ENCODE assay signal across 8 cellular contexts in the genomic region with DNA sequence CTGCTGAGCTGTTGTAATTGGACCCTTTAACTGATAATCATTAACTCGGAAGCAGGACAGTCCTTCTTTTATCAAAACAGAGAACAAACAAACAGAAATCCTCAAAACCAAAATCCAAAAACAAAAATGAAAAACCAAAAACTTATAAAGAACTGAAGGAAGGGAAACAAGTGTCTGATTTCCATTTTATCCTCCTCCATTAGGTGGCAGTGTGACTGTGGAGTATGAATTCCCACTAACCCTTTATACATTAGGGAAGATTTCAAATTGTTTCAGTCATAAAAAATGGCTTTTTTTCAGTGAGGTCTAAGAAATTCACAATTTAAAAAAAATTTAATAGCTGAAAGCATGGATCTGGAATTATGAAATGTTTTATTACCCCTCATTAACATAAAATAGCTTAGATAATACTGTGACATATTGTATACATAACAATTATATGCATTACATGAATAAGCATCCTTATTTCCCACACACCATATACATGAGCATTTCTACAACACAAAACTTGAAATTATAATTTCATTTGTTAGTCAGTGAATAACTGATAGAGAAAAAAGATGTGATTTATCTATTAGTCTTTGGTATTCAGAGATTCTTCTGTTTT.
A peak's percentile ranks its signal among the peaks of the same experiment; 100 is the strongest.
DNase-seq lines count a peak whose midpoint lies in the region; ATAC-seq, FAIRE-seq and TF ChIP-seq lines count a peak whose summit lies in the region.

No MANE protein-coding gene starts in this region.

- peak; percentile 96 for FAIRE-seq in islet of Langerhans (lab: Jason Lieb, UNC)

- ATAC-seq in left cardiac atrium (no peak), HG03520 (IDR thresholded peaks at IDR 0.05; ENCODE audit: unreplicated experiment) (peak; percentile 78), SK-N-SH treated with all-trans-retinoic acid at 6 μM for 48 hours (peak; percentile 78; the same call in 2 of the 3 replicates), left ventricle myocardium superior (no peak)

- H3K27ac ChIP-seq in left ventricle myocardium inferior (replicated peaks): no peak overlapping the region

- H3K27me3 ChIP-seq in left ventricle myocardium inferior (ENCODE audit: low read depth): no peaks in the 10 kb centered on the region

- no peak for DNase-seq in left ventricle myocardium inferior
- DNase-seq in left cardiac atrium: no peak
- no peak for DNase-seq in NCI-H446 treated with DMSO at 0.1 percent for 48 hours (lab: John Stamatoyannopoulos, UW)
- no peak for DNase-seq in stimulated activated CD4-positive, alpha-beta T cell treated with anti-CD3 and anti-CD28 coated beads, Interleukin-4, amount 100 ng/mL, for 4 hours
- DNase-seq in left ventricle myocardium superior: no peak

- intact Hi-C loops in left ventricle myocardium inferior (cut with micrococcal nuclease): no loop called here
- intact Hi-C loops in left cardiac atrium (cut with DNase I): loop anchor here in 1 of 2 donors (10.0 kb wide), 1 partner anchor 1020 kb away; no protein-coding TSS in a partner anchor
- intact Hi-C loops in left ventricle myocardium superior (cut with micrococcal nuclease): no loop called here

- no peaks in the 10 kb centered on the region for H3K9me3 ChIP-seq in left ventricle myocardium inferior (replicated peaks)

- peak; percentile 62 for TF ChIP-seq CTCF in left ventricle myocardium inferior (IDR thresholded peaks at IDR 0.05; ENCODE audit: borderline replicate concordance)

- no peaks in the 10 kb centered on the region for H3K4me1 ChIP-seq in left ventricle myocardium inferior

- no peaks in the 10 kb centered on the region for H3K36me3 ChIP-seq in left ventricle myocardium inferior

- no peak overlapping the region for H3K4me3 ChIP-seq in left ventricle myocardium inferior

TF ChIP-seq in SK-N-SH treated with all-trans-retinoic acid at 6 μM for 48 hours, 23 proteins besides CTCF, POLR2A, EP300 and RAD21:
- TF ChIP-seq SNAI2 (CRISPR knock-in tag; IDR thresholded peaks at IDR 0.05): no peak
- no peak for TF ChIP-seq CSRNP3 (CRISPR knock-in tag; IDR thresholded peaks at IDR 0.05)
- TF ChIP-seq ZNF70 (CRISPR knock-in tag; IDR thresholded peaks at IDR 0.05): no peak
- TF ChIP-seq RARB (CRISPR knock-in tag; IDR thresholded peaks at IDR 0.05): no peak
- TF ChIP-seq TOX (CRISPR knock-in tag; IDR thresholded peaks at IDR 0.05; ENCODE audit: borderline replicate concordance): no peak
- TF ChIP-seq ZNF565 (CRISPR knock-in tag; conservative IDR thresholded peaks at IDR 0.05; ENCODE audit: low read depth): no peak
- no peak for TF ChIP-seq CSDC2 (CRISPR knock-in tag; IDR thresholded peaks at IDR 0.05)
- no peak for TF ChIP-seq TCF4 (CRISPR knock-in tag; IDR thresholded peaks at IDR 0.05; ENCODE audit: borderline replicate concordance)
- no peak for TF ChIP-seq ZC3H10 (CRISPR knock-in tag; IDR thresholded peaks at IDR 0.05)
- TF ChIP-seq, protein P1, sequence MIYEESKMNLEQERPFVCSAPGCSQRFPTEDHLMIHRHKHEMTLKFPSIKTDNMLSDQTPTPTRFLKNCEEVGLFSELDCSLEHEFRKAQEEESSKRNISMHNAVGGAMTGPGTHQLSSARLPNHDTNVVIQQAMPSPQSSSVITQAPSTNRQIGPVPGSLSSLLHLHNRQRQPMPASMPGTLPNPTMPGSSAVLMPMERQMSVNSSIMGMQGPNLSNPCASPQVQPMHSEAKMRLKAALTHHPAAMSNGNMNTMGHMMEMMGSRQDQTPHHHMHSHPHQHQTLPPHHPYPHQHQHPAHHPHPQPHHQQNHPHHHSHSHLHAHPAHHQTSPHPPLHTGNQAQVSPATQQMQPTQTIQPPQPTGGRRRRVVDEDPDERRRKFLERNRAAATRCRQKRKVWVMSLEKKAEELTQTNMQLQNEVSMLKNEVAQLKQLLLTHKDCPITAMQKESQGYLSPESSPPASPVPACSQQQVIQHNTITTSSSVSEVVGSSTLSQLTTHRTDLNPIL (CRISPR knock-in tag; IDR thresholded peaks at IDR 0.05; ENCODE audit: low read depth): no peak
- TF ChIP-seq ZFP30 (CRISPR knock-in tag; IDR thresholded peaks at IDR 0.05): no peak
- no peak for TF ChIP-seq BACH2 (CRISPR knock-in tag; IDR thresholded peaks at IDR 0.05; ENCODE audit: borderline replicate concordance)
- TF ChIP-seq ISL1 (CRISPR knock-in tag; IDR thresholded peaks at IDR 0.05): no peak
- no peak for TF ChIP-seq ARNTL (CRISPR knock-in tag; IDR thresholded peaks at IDR 0.05; ENCODE audit: borderline replicate concordance, low read depth)
- TF ChIP-seq, protein P2, sequence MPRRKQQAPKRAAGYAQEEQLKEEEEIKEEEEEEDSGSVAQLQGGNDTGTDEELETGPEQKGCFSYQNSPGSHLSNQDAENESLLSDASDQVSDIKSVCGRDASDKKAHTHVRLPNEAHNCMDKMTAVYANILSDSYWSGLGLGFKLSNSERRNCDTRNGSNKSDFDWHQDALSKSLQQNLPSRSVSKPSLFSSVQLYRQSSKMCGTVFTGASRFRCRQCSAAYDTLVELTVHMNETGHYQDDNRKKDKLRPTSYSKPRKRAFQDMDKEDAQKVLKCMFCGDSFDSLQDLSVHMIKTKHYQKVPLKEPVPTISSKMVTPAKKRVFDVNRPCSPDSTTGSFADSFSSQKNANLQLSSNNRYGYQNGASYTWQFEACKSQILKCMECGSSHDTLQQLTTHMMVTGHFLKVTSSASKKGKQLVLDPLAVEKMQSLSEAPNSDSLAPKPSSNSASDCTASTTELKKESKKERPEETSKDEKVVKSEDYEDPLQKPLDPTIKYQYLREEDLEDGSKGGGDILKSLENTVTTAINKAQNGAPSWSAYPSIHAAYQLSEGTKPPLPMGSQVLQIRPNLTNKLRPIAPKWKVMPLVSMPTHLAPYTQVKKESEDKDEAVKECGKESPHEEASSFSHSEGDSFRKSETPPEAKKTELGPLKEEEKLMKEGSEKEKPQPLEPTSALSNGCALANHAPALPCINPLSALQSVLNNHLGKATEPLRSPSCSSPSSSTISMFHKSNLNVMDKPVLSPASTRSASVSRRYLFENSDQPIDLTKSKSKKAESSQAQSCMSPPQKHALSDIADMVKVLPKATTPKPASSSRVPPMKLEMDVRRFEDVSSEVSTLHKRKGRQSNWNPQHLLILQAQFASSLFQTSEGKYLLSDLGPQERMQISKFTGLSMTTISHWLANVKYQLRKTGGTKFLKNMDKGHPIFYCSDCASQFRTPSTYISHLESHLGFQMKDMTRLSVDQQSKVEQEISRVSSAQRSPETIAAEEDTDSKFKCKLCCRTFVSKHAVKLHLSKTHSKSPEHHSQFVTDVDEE (CRISPR knock-in tag; IDR thresholded peaks at IDR 0.05): no peak

Comparison
In these comparisons a context has a peak if more than half of its experiments do, and no peak if none do; other contexts are left out.
1. ATAC-seq: peak in HG03520 (single experiment) and SK-N-SH treated with all-trans-retinoic acid at 6 μM for 48 hours (single experiment); none in left cardiac atrium (0 of 2) and left ventricle myocardium superior (single experiment).